In the genomic region with DNA sequence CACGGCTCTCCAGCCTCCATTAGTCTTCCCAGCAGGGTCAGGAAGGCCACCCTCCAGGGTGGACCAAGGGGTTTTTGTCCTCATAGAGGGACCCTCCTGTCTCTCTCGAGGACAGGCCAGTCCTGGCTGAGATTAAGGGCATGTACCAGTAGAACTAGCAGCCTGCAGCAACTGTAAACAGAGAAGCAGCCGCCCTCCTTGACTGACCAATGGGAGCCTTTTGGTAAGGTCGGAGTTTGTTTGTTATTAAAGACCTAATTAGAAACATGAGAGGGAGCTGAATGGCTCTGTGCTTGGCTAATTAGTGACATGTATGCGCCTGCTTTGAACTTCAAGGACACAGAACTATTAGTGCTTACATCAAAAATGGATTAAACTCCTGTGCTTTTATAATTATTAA, we compare ENCODE assay signal across 10 cellular contexts.
DNase-seq lines count a peak whose midpoint lies in the region; ATAC-seq and TF ChIP-seq lines count a peak whose summit lies in the region.
"Had no signal": no experiment of that assay in that cellular context is flagged by ENCODE, and none has a peak within 500 bp of the region (broad histone marks: within the 10 kb centered on the region; RNA-seq: fewer than 3 reads in every experiment).

No MANE protein-coding gene starts in this region.

- intact Hi-C loops in CD14-positive monocyte (cut with micrococcal nuclease): no loop called here

- DNase-seq in CD14-positive monocyte (ENCODE audit: low spot score) (peak; percentile 26), NCI-H1105 treated with DMSO at 0.1 percent for 48 hours (lab: John Stamatoyannopoulos, UW) (peak; percentile 97), progenitor cell of endocrine pancreas (ENCODE audit: low spot score, unreplicated experiment) (no peak), KBM-7 (no peak)
- DNase-seq in naive thymus-derived CD8-positive, alpha-beta T cell: no peak
- no peak for DNase-seq in activated CD4-positive, alpha-beta T cell treated with anti-CD3 and anti-CD28 coated beads for 1 hour
- DNase-seq: activated naive CD4-positive, alpha-beta T cell treated with anti-CD3 and anti-CD28 coated beads, Interleukin-2, amount 50 U/mL, for 16 hours had no signal

- peaks cover 0 to 11% of the 10 kb centered on the region in 2 donors for H3K36me3 Mint-ChIP-seq in CD14-positive monocyte
- no peaks in the 10 kb centered on the region for H3K36me3 Mint-ChIP-seq in activated T-helper 17 cell treated with anti-CD3 and anti-CD28 coated beads, Interleukin-2, amount 50 U/mL, for 72 hours (ENCODE audit: low read depth)
- peaks cover 0 to 10% (median 5%) of the 10 kb centered on the region in 3 donors for H3K36me3 Mint-ChIP-seq in naive thymus-derived CD8-positive, alpha-beta T cell
- peaks cover 5% of the 10 kb centered on the region for H3K36me3 Mint-ChIP-seq in progenitor cell of endocrine pancreas (ENCODE audit: insufficient read depth)

- no peak overlapping the region for H3K4me3 Mint-ChIP-seq in CD14-positive monocyte
- H3K4me3 Mint-ChIP-seq in activated T-helper 17 cell treated with anti-CD3 and anti-CD28 coated beads, Interleukin-2, amount 50 U/mL, for 72 hours: no peak overlapping the region
- H3K4me3 Mint-ChIP-seq in naive thymus-derived CD8-positive, alpha-beta T cell: no peak overlapping the region
- no peak overlapping the region for H3K4me3 Mint-ChIP-seq in progenitor cell of endocrine pancreas (ENCODE audit: low read depth)

- peaks cover 10% of the 10 kb centered on the region for H3K4me1 Mint-ChIP-seq in CD14-positive monocyte
- H3K4me1 Mint-ChIP-seq in activated T-helper 17 cell treated with anti-CD3 and anti-CD28 coated beads, Interleukin-2, amount 50 U/mL, for 72 hours: no peaks in the 10 kb centered on the region
- peaks cover 16 to 49% (median 30%) of the 10 kb centered on the region in 4 donors for H3K4me1 Mint-ChIP-seq in naive thymus-derived CD8-positive, alpha-beta T cell
- H3K4me1 Mint-ChIP-seq in progenitor cell of endocrine pancreas (ENCODE audit: low read depth): peaks cover 21% of the 10 kb centered on the region

- TF ChIP-seq CTCF in CD14-positive monocyte (IDR thresholded peaks at IDR 0.05) (no peak), progenitor cell of endocrine pancreas (IDR thresholded peaks at IDR 0.05; ENCODE audit: unreplicated experiment) (no peak)

- H3K9me3 Mint-ChIP-seq in CD14-positive monocyte: peaks cover 0 to 2% (median 0%) of the 10 kb centered on the region in 7 donors
- H3K9me3 Mint-ChIP-seq in activated T-helper 17 cell treated with anti-CD3 and anti-CD28 coated beads, Interleukin-2, amount 50 U/mL, for 72 hours: no peaks in the 10 kb centered on the region
- H3K9me3 Mint-ChIP-seq in naive thymus-derived CD8-positive, alpha-beta T cell: no peaks in the 10 kb centered on the region
- H3K9me3 Mint-ChIP-seq in progenitor cell of endocrine pancreas (ENCODE audit: low read depth): no peaks in the 10 kb centered on the region

- peaks cover 2 to 3% (median 2%) of the 10 kb centered on the region in 3 donors for H3K27me3 Mint-ChIP-seq in CD14-positive monocyte (ENCODE audit: low read depth in 3 of 3)
- H3K27me3 Mint-ChIP-seq in activated T-helper 17 cell treated with anti-CD3 and anti-CD28 coated beads, Interleukin-2, amount 50 U/mL, for 72 hours: no peaks in the 10 kb centered on the region
- no peaks in the 10 kb centered on the region for H3K27me3 Mint-ChIP-seq in naive thymus-derived CD8-positive, alpha-beta T cell
- H3K27me3 Mint-ChIP-seq in progenitor cell of endocrine pancreas: no peaks in the 10 kb centered on the region

- peak overlapping the region in 1 of 7 donors; percentile 48 for H3K27ac Mint-ChIP-seq in CD14-positive monocyte
- H3K27ac Mint-ChIP-seq in activated T-helper 17 cell treated with anti-CD3 and anti-CD28 coated beads, Interleukin-2, amount 50 U/mL, for 72 hours: peak overlapping the region; percentile 62
- peak overlapping the region in 7 of 10 donors; percentile 2 to 87 (median 75) for H3K27ac Mint-ChIP-seq in naive thymus-derived CD8-positive, alpha-beta T cell
- no peak overlapping the region for H3K27ac Mint-ChIP-seq in progenitor cell of endocrine pancreas

- in situ Hi-C loops in KBM-7 (cut with MboI; ENCODE audit: low pct_unique_long_range_greater_than_20kb, low sequenced_read_pairs): no loop called here

- no peak for ATAC-seq in activated T-helper 17 cell treated with anti-CD3 and anti-CD28 coated beads, Interleukin-2, amount 50 U/mL, for 72 hours (replicated peaks)
- ATAC-seq in naive thymus-derived CD8-positive, alpha-beta T cell: no peak
- no peak for ATAC-seq in GM18502 (IDR thresholded peaks at IDR 0.05; ENCODE audit: poor library complexity, unreplicated experiment)
- ATAC-seq: activated CD4-positive, CD25-positive, alpha-beta regulatory T cell treated with anti-CD3 and anti-CD28 coated beads, Interleukin-2, amount 50 U/mL, for 24 hours had no signal

- POLR2A ChIA-PET in naive thymus-derived CD8-positive, alpha-beta T cell (lab: Charles Lee): no interaction called here

Comparison
In these comparisons a context has a peak if more than half of its experiments do, and no peak if none do; other contexts are left out.
1. DNase-seq: peak in CD14-positive monocyte (single experiment) and NCI-H1105 treated with DMSO at 0.1 percent for 48 hours (single experiment); none in naive thymus-derived CD8-positive, alpha-beta T cell (0 of 10), progenitor cell of endocrine pancreas (single experiment), KBM-7 (single experiment) and activated CD4-positive, alpha-beta T cell treated with anti-CD3 and anti-CD28 coated beads for 1 hour (single experiment).